20 cellular contexts compared by ENCODE assay signal in genomic region chr4:139728840-139729239, GRCh38.
A peak's percentile ranks its signal among the peaks of the same experiment; 100 is the strongest.
DNase-seq lines count a peak whose midpoint lies in the region; ATAC-seq and TF ChIP-seq lines count a peak whose summit lies in the region.
"Had no signal": no experiment of that assay in that cellular context is flagged by ENCODE, and none has a peak within 500 bp of the region (broad histone marks: within the 10 kb centered on the region; RNA-seq: fewer than 3 reads in every experiment).

No MANE protein-coding gene starts in this region.

- intact Hi-C loops in left lung (cut with DNase I), result loop anchor here in 1 of 2 donors (10.0 kb wide), 1 partner anchor 526 kb away; no protein-coding TSS in a partner anchor

- peaks cover 67% of the 10 kb centered on the region for H3K4me1 Mint-ChIP-seq in nephron progenitor cell
- H3K4me1 Mint-ChIP-seq: CD4-positive, alpha-beta memory T cell; stimulated activated naive CD8-positive, alpha-beta T cell treated with anti-CD3 and anti-CD28 coated beads, Interleukin-15, amount 100 ng/mL, for 72 hours had no signal

- H3K4me3 Mint-ChIP-seq in nephron progenitor cell, result peak overlapping the region; percentile 52
- H3K4me3 Mint-ChIP-seq: stimulated activated naive CD8-positive, alpha-beta T cell treated with anti-CD3 and anti-CD28 coated beads, Interleukin-15, amount 100 ng/mL, for 72 hours had no signal

- no peak for ATAC-seq in left lung
- ATAC-seq in HG02885 (IDR thresholded peaks at IDR 0.05; ENCODE audit: poor library complexity, unreplicated experiment), result no peak
- ATAC-seq: stimulated activated naive CD8-positive, alpha-beta T cell treated with anti-CD3 and anti-CD28 coated beads, Interleukin-15, amount 100 ng/mL, for 72 hours had no signal

- H3K27me3 Mint-ChIP-seq in nephron progenitor cell (ENCODE audit: low read depth, poor library complexity), result no peaks in the 10 kb centered on the region
- H3K27me3 Mint-ChIP-seq: stimulated activated naive CD8-positive, alpha-beta T cell treated with anti-CD3 and anti-CD28 coated beads, Interleukin-15, amount 100 ng/mL, for 72 hours had no signal

- DNase-seq in DMS53 (lab: John Stamatoyannopoulos, UW) (peak; percentile 95), NCI-H2029 (lab: John Stamatoyannopoulos, UW) (peak; percentile 89), NCI-H774 (lab: John Stamatoyannopoulos, UW) (peak; percentile 61), nephron progenitor cell (no peak), AG08395 (ENCODE audit: low spot score) (no peak), left lung (no peak), pons (ENCODE audit: low spot score) (no peak)
- DNase-seq: activated CD4-positive, CD25-positive, alpha-beta regulatory T cell; activated CD8-positive, alpha-beta memory T cell treated with anti-CD3 and anti-CD28 coated beads for 24 hours; CD4-positive, alpha-beta memory T cell; EL; esophagus squamous epithelium; mesenchymal stem cell; NCI-H446 treated with DMSO at 0.1 percent for 48 hours; PC-9; stimulated activated naive CD8-positive, alpha-beta T cell treated with anti-CD3 and anti-CD28 coated beads, Interleukin-15, amount 100 ng/mL, for 72 hours; uterus had no signal

- TF ChIP-seq CTCF in nephron progenitor cell (IDR thresholded peaks at IDR 0.05) (no peak), left lung (IDR thresholded peaks at IDR 0.05) (no peak)

- no peaks in the 10 kb centered on the region for H3K36me3 ChIP-seq in left lung
- H3K36me3 ChIP-seq: right atrium auricular region, SJSA1, uterus had no signal

- H3K36me3 Mint-ChIP-seq in nephron progenitor cell (ENCODE audit: low read depth), result peaks cover 64% of the 10 kb centered on the region

- no peak overlapping the region for H3K27ac ChIP-seq in left lung
- H3K27ac ChIP-seq: esophagus squamous epithelium, PC-9, right atrium auricular region, SJSA1, uterus had no signal

- H3K9me3 Mint-ChIP-seq in nephron progenitor cell, result no peaks in the 10 kb centered on the region
- H3K9me3 Mint-ChIP-seq: CD4-positive, alpha-beta memory T cell; stimulated activated naive CD8-positive, alpha-beta T cell treated with anti-CD3 and anti-CD28 coated beads, Interleukin-15, amount 100 ng/mL, for 72 hours had no signal

- H3K9me3 ChIP-seq in left lung, result no peaks in the 10 kb centered on the region
- H3K9me3 ChIP-seq: esophagus squamous epithelium, right atrium auricular region, SJSA1, uterus had no signal

- H3K4me3 ChIP-seq in left lung, result no peak overlapping the region
- H3K4me3 ChIP-seq: esophagus squamous epithelium, PC-9, right atrium auricular region, SJSA1, uterus had no signal

- no peaks in the 10 kb centered on the region for H3K27me3 ChIP-seq in left lung
- H3K27me3 ChIP-seq: esophagus squamous epithelium, right atrium auricular region, SJSA1, uterus had no signal

- H3K27ac Mint-ChIP-seq in nephron progenitor cell, result peak overlapping the region; percentile 81
- H3K27ac Mint-ChIP-seq: CD4-positive, alpha-beta memory T cell; stimulated activated naive CD8-positive, alpha-beta T cell treated with anti-CD3 and anti-CD28 coated beads, Interleukin-15, amount 100 ng/mL, for 72 hours had no signal

- peaks cover 0 to 6% of the 10 kb centered on the region in 2 donors for H3K4me1 ChIP-seq in left lung
- H3K4me1 ChIP-seq: SJSA1, uterus had no signal

Comparison
In these comparisons a context has a peak if more than half of its experiments do, and no peak if none do; other contexts are left out.
1. DNase-seq: peak in DMS53 (single experiment), NCI-H2029 (single experiment) and NCI-H774 (single experiment); none in nephron progenitor cell (single experiment), AG08395 (single experiment), left lung (0 of 2) and pons (single experiment).